In genomic region chr14:91257328-91258020, GRCh38 we compare ENCODE assay signal across 13 cellular contexts. TPM values are rescaled to one million over a fixed set of nuclear protein-coding genes. Genes with fewer than 3 reads are reported as not detected.
DNase-seq lines count a peak whose midpoint lies in the region; TF ChIP-seq lines count a peak whose summit lies in the region.
"Had no signal": no experiment of that assay in that cellular context is flagged by ENCODE, and none has a peak within 500 bp of the region (broad histone marks: within the 10 kb centered on the region; RNA-seq: fewer than 3 reads in every experiment).

No MANE protein-coding gene starts in this region.

- H3K27ac Mint-ChIP-seq in activated naive CD4-positive, alpha-beta T cell treated with anti-CD3 and anti-CD28 coated beads, Interleukin-2, amount 10 ng/mL, durations not matched to agents 7 days and 5 days: peak overlapping the region; percentile 33
- H3K27ac Mint-ChIP-seq: B cell had no signal

- H3K27ac ChIP-seq in SJCRH30 (peak overlapping the region; percentile 78), esophagus squamous epithelium (peak overlapping the region; percentile 61 to 82 (median 76)), breast epithelium (no peak overlapping the region)
- H3K27ac ChIP-seq: PC-9 had no signal

- peaks cover 5% of the 10 kb centered on the region for H3K36me3 Mint-ChIP-seq in activated naive CD4-positive, alpha-beta T cell treated with anti-CD3 and anti-CD28 coated beads, Interleukin-2, amount 10 ng/mL, durations not matched to agents 7 days and 5 days

- CTCF ChIA-PET in activated naive CD4-positive, alpha-beta T cell treated with anti-CD3 and anti-CD28 coated beads, Interleukin-2, amount 10 ng/mL, durations not matched to agents 7 days and 5 days (lab: Charles Lee): interaction anchor here (0.9 to 2.5 kb wide), 3 partner anchors 8 to 80 kb away, joined by 3 to 11 read pairs (median 7); no protein-coding TSS in a partner anchor

- H3K27me3 ChIP-seq in SJCRH30 (no peaks in the 10 kb centered on the region), esophagus squamous epithelium (no peaks in the 10 kb centered on the region), breast epithelium (no peaks in the 10 kb centered on the region)

- H3K4me1 Mint-ChIP-seq in activated naive CD4-positive, alpha-beta T cell treated with anti-CD3 and anti-CD28 coated beads, Interleukin-2, amount 10 ng/mL, durations not matched to agents 7 days and 5 days: peaks cover 84% of the 10 kb centered on the region

- no peak for DNase-seq in activated naive CD4-positive, alpha-beta T cell treated with anti-CD3 and anti-CD28 coated beads, Interleukin-2, amount 10 ng/mL, durations not matched to agents 7 days and 5 days
- no peak for DNase-seq in activated naive CD4-positive, alpha-beta T cell treated with Interleukin-2 at 50 U/mL for 16 hours
- DNase-seq in SJCRH30: peak; percentile 35 to 56
- no peak for DNase-seq in esophagus squamous epithelium (lab: John Stamatoyannopoulos, UW)
- DNase-seq in superior temporal gyrus (ENCODE audit: extremely low spot score): peak; percentile 27
- no peak for DNase-seq in COR-L47 (lab: John Stamatoyannopoulos, UW)
- DNase-seq in EL: no peak
- no peak for DNase-seq in breast epithelium (ENCODE audit: low spot score in 2 of 2)
- DNase-seq: activated CD4-positive, alpha-beta T cell treated with anti-CD3 and anti-CD28 coated beads, Interleukin-2, amount 50 U/mL, for 4 hours; occipital lobe; PC-9 had no signal

- no peaks in the 10 kb centered on the region for H3K27me3 Mint-ChIP-seq in activated naive CD4-positive, alpha-beta T cell treated with anti-CD3 and anti-CD28 coated beads, Interleukin-2, amount 10 ng/mL, durations not matched to agents 7 days and 5 days
- H3K27me3 Mint-ChIP-seq: B cell had no signal

- H3K9me3 ChIP-seq in SJCRH30 (replicated peaks): no peaks in the 10 kb centered on the region
- H3K9me3 ChIP-seq in esophagus squamous epithelium: no peaks in the 10 kb centered on the region
- no peaks in the 10 kb centered on the region for H3K9me3 ChIP-seq in breast epithelium

- H3K4me3 ChIP-seq in SJCRH30 (peak overlapping the region; percentile 16), esophagus squamous epithelium (peak overlapping the region in 1 of 4 donors; percentile 18), breast epithelium (no peak overlapping the region)
- H3K4me3 ChIP-seq: cardiac muscle cell, PC-9 had no signal

- no peak overlapping the region for H3K4me3 Mint-ChIP-seq in activated naive CD4-positive, alpha-beta T cell treated with anti-CD3 and anti-CD28 coated beads, Interleukin-2, amount 10 ng/mL, durations not matched to agents 7 days and 5 days
- H3K4me3 Mint-ChIP-seq: B cell had no signal

- intact Hi-C loops in esophagus squamous epithelium (cut with DNase I): no loop called here
- intact Hi-C loops in breast epithelium (cut with DNase I; ENCODE audit: low total_unique reads): no loop called here

- TF ChIP-seq CTCF in esophagus squamous epithelium (IDR thresholded peaks at IDR 0.05): no peak
- TF ChIP-seq CTCF in breast epithelium (IDR thresholded peaks at IDR 0.05): no peak

- H3K4me1 ChIP-seq in SJCRH30: peaks cover 15% of the 10 kb centered on the region
- H3K4me1 ChIP-seq in esophagus squamous epithelium: peaks cover 44 to 72% (median 46%) of the 10 kb centered on the region in 3 donors
- peaks cover 0 to 4% of the 10 kb centered on the region in 2 donors for H3K4me1 ChIP-seq in breast epithelium

- WGBS in esophagus squamous epithelium, 2 donors: 32 to 35% methylated on average over 7 of the region's 8 CpGs

- TF ChIP-seq POLR2A in esophagus squamous epithelium (IDR thresholded peaks at IDR 0.05): no peak
- TF ChIP-seq POLR2A in breast epithelium (IDR thresholded peaks at IDR 0.05): no peak

- H3K9me3 Mint-ChIP-seq in activated naive CD4-positive, alpha-beta T cell treated with anti-CD3 and anti-CD28 coated beads, Interleukin-2, amount 10 ng/mL, durations not matched to agents 7 days and 5 days: no peaks in the 10 kb centered on the region

- H3K36me3 ChIP-seq in SJCRH30 (no peaks in the 10 kb centered on the region), esophagus squamous epithelium (no peaks in the 10 kb centered on the region), breast epithelium (no peaks in the 10 kb centered on the region)
- H3K36me3 ChIP-seq: cardiac muscle cell had no signal

RNA-seq across cellular contexts. Expression of gene GPR68, which starts 13.0 kb away (rescaled TPM):
- total RNA-seq in SJCRH30 (2014; rRNA removed; shearing (Covaris generic)): 0.18 TPM in 1 of 2 replicates, not detected in the other
- total RNA-seq in esophagus squamous epithelium: 10 to 100 TPM in 2 of 4 donors, 1 to 10 TPM in 2; 4.0 to 17.5 (median 10.2) TPM
- total RNA-seq in breast epithelium: under 1 TPM; 0.32 to 0.66 (median 0.59) TPM
- total RNA-seq: PC-9 had no signal

Comparison
In these comparisons a context has a peak if more than half of its experiments do, and no peak if none do; other contexts are left out.
1. DNase-seq: peak in SJCRH30 (2 of 2) and superior temporal gyrus (single experiment); none in activated naive CD4-positive, alpha-beta T cell treated with anti-CD3 and anti-CD28 coated beads, Interleukin-2, amount 10 ng/mL, durations not matched to agents 7 days and 5 days (single experiment), activated naive CD4-positive, alpha-beta T cell treated with Interleukin-2 at 50 U/mL for 16 hours (single experiment), esophagus squamous epithelium (single experiment), COR-L47 (single experiment), EL (single experiment) and breast epithelium (0 of 2).
2. H3K27ac ChIP-seq: peak in SJCRH30 (single experiment) and esophagus squamous epithelium (4 of 4); none in breast epithelium (0 of 2).